ENCODE assay signal across 10 cellular contexts in genomic region chr1:235246022-235246948, GRCh38.
DNase-seq lines count a peak whose midpoint lies in the region; ATAC-seq and TF ChIP-seq lines count a peak whose summit lies in the region.
"Had no signal": no experiment of that assay in that cellular context is flagged by ENCODE, and none has a peak within 500 bp of the region (broad histone marks: within the 10 kb centered on the region; RNA-seq: fewer than 3 reads in every experiment).

No MANE protein-coding gene starts in this region.

- H3K9me3 Mint-ChIP-seq in activated naive CD4-positive, alpha-beta T cell treated with anti-CD3 and anti-CD28 coated beads, Interleukin-2, amount 10 ng/mL, durations not matched to agents 7 days and 5 days, result no peaks in the 10 kb centered on the region
- H3K9me3 Mint-ChIP-seq in activated naive CD8-positive, alpha-beta T cell treated with anti-CD3 and anti-CD28 coated beads, Interleukin-2, amount 50 U/mL, for 24 hours, result no peaks in the 10 kb centered on the region
- H3K9me3 Mint-ChIP-seq in progenitor cell of endocrine pancreas (ENCODE audit: low read depth), result no peaks in the 10 kb centered on the region
- H3K9me3 Mint-ChIP-seq: activated naive CD8-positive, alpha-beta T cell treated with anti-CD3 and anti-CD28 coated beads, Interleukin-2, amount 10 ng/mL, durations not matched to agents 7 days and 5 days had no signal

- peaks cover 30% of the 10 kb centered on the region for H3K36me3 Mint-ChIP-seq in activated naive CD4-positive, alpha-beta T cell treated with anti-CD3 and anti-CD28 coated beads, Interleukin-2, amount 10 ng/mL, durations not matched to agents 7 days and 5 days
- peaks cover 21% of the 10 kb centered on the region for H3K36me3 Mint-ChIP-seq in activated naive CD8-positive, alpha-beta T cell treated with anti-CD3 and anti-CD28 coated beads, Interleukin-2, amount 50 U/mL, for 24 hours (ENCODE audit: low read depth)
- H3K36me3 Mint-ChIP-seq in progenitor cell of endocrine pancreas (ENCODE audit: insufficient read depth), result peaks cover 12% of the 10 kb centered on the region

- no peak for DNase-seq in activated naive CD4-positive, alpha-beta T cell treated with anti-CD3 and anti-CD28 coated beads, Interleukin-2, amount 10 ng/mL, durations not matched to agents 7 days and 5 days
- no peak for DNase-seq in activated naive CD4-positive, alpha-beta T cell treated with anti-CD3 and anti-CD28 coated beads, Interleukin-2, amount 50 U/mL, for 16 hours
- no peak for DNase-seq in activated naive CD8-positive, alpha-beta T cell treated with anti-CD3 and anti-CD28 coated beads, Interleukin-2, amount 50 U/mL, for 24 hours
- DNase-seq in progenitor cell of endocrine pancreas (ENCODE audit: low spot score, unreplicated experiment) (no peak), glomerular visceral epithelial cell (ENCODE audit: extremely low spot score) (no peak), NCI-H2029 treated with DMSO at 0.1 percent for 48 hours (lab: John Stamatoyannopoulos, UW) (no peak)
- DNase-seq in activated CD4-positive, CD25-positive, alpha-beta regulatory T cell (lab: John Stamatoyannopoulos, UW), result no peak
- DNase-seq: activated naive CD8-positive, alpha-beta T cell treated with anti-CD3 and anti-CD28 coated beads, Interleukin-2, amount 10 ng/mL, durations not matched to agents 7 days and 5 days; NCI-H82 had no signal

- peaks cover 23% of the 10 kb centered on the region for H3K4me1 Mint-ChIP-seq in activated naive CD4-positive, alpha-beta T cell treated with anti-CD3 and anti-CD28 coated beads, Interleukin-2, amount 10 ng/mL, durations not matched to agents 7 days and 5 days
- peaks cover 33% of the 10 kb centered on the region for H3K4me1 Mint-ChIP-seq in activated naive CD8-positive, alpha-beta T cell treated with anti-CD3 and anti-CD28 coated beads, Interleukin-2, amount 50 U/mL, for 24 hours
- H3K4me1 Mint-ChIP-seq in progenitor cell of endocrine pancreas (ENCODE audit: low read depth), result peaks cover 27% of the 10 kb centered on the region

- TF ChIP-seq CTCF in progenitor cell of endocrine pancreas (IDR thresholded peaks at IDR 0.05; ENCODE audit: unreplicated experiment), result no peak

- no peaks in the 10 kb centered on the region for H3K27me3 Mint-ChIP-seq in activated naive CD4-positive, alpha-beta T cell treated with anti-CD3 and anti-CD28 coated beads, Interleukin-2, amount 10 ng/mL, durations not matched to agents 7 days and 5 days
- no peaks in the 10 kb centered on the region for H3K27me3 Mint-ChIP-seq in activated naive CD8-positive, alpha-beta T cell treated with anti-CD3 and anti-CD28 coated beads, Interleukin-2, amount 50 U/mL, for 24 hours
- H3K27me3 Mint-ChIP-seq in progenitor cell of endocrine pancreas, result no peaks in the 10 kb centered on the region
- H3K27me3 Mint-ChIP-seq: activated naive CD8-positive, alpha-beta T cell treated with anti-CD3 and anti-CD28 coated beads, Interleukin-2, amount 10 ng/mL, durations not matched to agents 7 days and 5 days had no signal

- H3K4me3 Mint-ChIP-seq in activated naive CD4-positive, alpha-beta T cell treated with anti-CD3 and anti-CD28 coated beads, Interleukin-2, amount 10 ng/mL, durations not matched to agents 7 days and 5 days, result no peak overlapping the region
- no peak overlapping the region for H3K4me3 Mint-ChIP-seq in activated naive CD8-positive, alpha-beta T cell treated with anti-CD3 and anti-CD28 coated beads, Interleukin-2, amount 50 U/mL, for 24 hours
- H3K4me3 Mint-ChIP-seq in progenitor cell of endocrine pancreas (ENCODE audit: low read depth), result no peak overlapping the region
- H3K4me3 Mint-ChIP-seq: activated naive CD8-positive, alpha-beta T cell treated with anti-CD3 and anti-CD28 coated beads, Interleukin-2, amount 10 ng/mL, durations not matched to agents 7 days and 5 days had no signal

- CTCF ChIA-PET in activated naive CD4-positive, alpha-beta T cell treated with anti-CD3 and anti-CD28 coated beads, Interleukin-2, amount 10 ng/mL, durations not matched to agents 7 days and 5 days (lab: Charles Lee), result interaction anchor here (0.8 to 1.5 kb wide), 3 partner anchors 15 to 171 kb away, joined by 3 to 7 read pairs (median 5); no protein-coding TSS in a partner anchor

- H3K27ac Mint-ChIP-seq in activated naive CD4-positive, alpha-beta T cell treated with anti-CD3 and anti-CD28 coated beads, Interleukin-2, amount 10 ng/mL, durations not matched to agents 7 days and 5 days, result peak overlapping the region; percentile 65
- H3K27ac Mint-ChIP-seq in activated naive CD8-positive, alpha-beta T cell treated with anti-CD3 and anti-CD28 coated beads, Interleukin-2, amount 50 U/mL, for 24 hours, result peak overlapping the region; percentile 28
- peak overlapping the region; percentile 18 for H3K27ac Mint-ChIP-seq in progenitor cell of endocrine pancreas
- H3K27ac Mint-ChIP-seq: activated naive CD8-positive, alpha-beta T cell treated with anti-CD3 and anti-CD28 coated beads, Interleukin-2, amount 10 ng/mL, durations not matched to agents 7 days and 5 days had no signal

- peak; percentile 54 for ATAC-seq in HG03378 (IDR thresholded peaks at IDR 0.05; ENCODE audit: unreplicated experiment)
- no peak for ATAC-seq in activated naive CD8-positive, alpha-beta T cell treated with anti-CD3 and anti-CD28 coated beads, Interleukin-2, amount 50 U/mL, for 24 hours
